In genomic region chr9:37028425-37029031, GRCh38 we compare ENCODE assay signal across 15 cellular contexts. TPM values are rescaled to one million over a fixed set of nuclear protein-coding genes. Genes with fewer than 3 reads are reported as not detected.
DNase-seq lines count a peak whose midpoint lies in the region; ATAC-seq, FAIRE-seq and TF ChIP-seq lines count a peak whose summit lies in the region.
"Had no signal": no experiment of that assay in that cellular context is flagged by ENCODE, and none has a peak within 500 bp of the region (broad histone marks: within the 10 kb centered on the region; RNA-seq: fewer than 3 reads in every experiment).

No MANE protein-coding gene starts in this region.

- H3K4me2 ChIP-seq in A549 (peak overlapping the region; percentile 96; the same call in 2 of the 3 replicates), SU-DHL-6 (ENCODE audit: low read depth, low read length, poor library complexity, severe bottlenecking) (peak overlapping the region; percentile 84)

- TF ChIP-seq POLR2A in A549 (IDR thresholded peaks at IDR 0.05; ENCODE audit: low read length) (no peak), GM12892 (IDR thresholded peaks at IDR 0.05; ENCODE audit: low read depth, low read length) (no peak; the same call in 1 of the 2 replicates)

- ATAC-seq in A549 (no peak), HG02588 (IDR thresholded peaks at IDR 0.05; ENCODE audit: unreplicated experiment) (no peak), GM19035 (IDR thresholded peaks at IDR 0.05; ENCODE audit: unreplicated experiment) (no peak)

- H3K4me3 ChIP-seq in A549 = no peak overlapping the region; the same call in 2 of the 3 replicates
- H3K4me3 ChIP-seq in SU-DHL-6 (ENCODE audit: insufficient read depth, low read length, poor library complexity, severe bottlenecking) = peak overlapping the region; percentile 69
- H3K4me3 ChIP-seq in iPS-20b (ENCODE audit: low read length) = 0 out of 2 replicates have a peak overlapping the region, but pooled peaks have one; percentile 60

- DNase-seq in A549 (ENCODE audit: low read depth in 1 of 2, low spot score in 1 of 2) (no peak), GM12892 (ENCODE audit: insufficient read length) (no peak), NCI-H2196 treated with DMSO at 0.1 percent for 48 hours (lab: John Stamatoyannopoulos, UW; ENCODE audit: unreplicated experiment) (no peak), DMS 273 (lab: John Stamatoyannopoulos, UW; ENCODE audit: unreplicated experiment) (no peak)
- DNase-seq: activated CD4-positive, CD25-positive, alpha-beta regulatory T cell; activated T-cell treated with anti-CD3 and anti-CD28 coated beads for 4 hours; amniotic stem cell; erythroblast; left ventricle myocardium superior had no signal

- no peak overlapping the region for H3K27ac ChIP-seq in A549
- peak overlapping the region; percentile 92 for H3K27ac ChIP-seq in SU-DHL-6 (ENCODE audit: low read depth, low read length)
- no peak overlapping the region for H3K27ac ChIP-seq in iPS-20b (ENCODE audit: low read length)
- H3K27ac ChIP-seq: neutrophil had no signal

- H3K9me2 ChIP-seq in SU-DHL-6 (replicated peaks; ENCODE audit: insufficient read depth, low read length) = no peaks in the 10 kb centered on the region

- no peaks in the 10 kb centered on the region for H3K9me3 ChIP-seq in A549
- H3K9me3 ChIP-seq in SU-DHL-6 (ENCODE audit: insufficient read depth, low read length) = no peaks in the 10 kb centered on the region
- H3K9me3 ChIP-seq in iPS-20b (ENCODE audit: insufficient read depth, low read depth, low read length) = peaks cover 5% of the 10 kb centered on the region; the same call in 1 of the 2 replicates
- H3K9me3 ChIP-seq: neutrophil had no signal

- no peak for TF ChIP-seq RAD21 in A549 (conservative IDR thresholded peaks at IDR 0.05 in 1 of 2, IDR thresholded peaks at IDR 0.05 in 1 of 2)

- 85% methylated on average over 21 of the region's 21 CpGs for WGBS in A549 (ENCODE audit: missing lambda C conversion rate)

- POLR2A ChIA-PET in A549 (lab: Yijun Ruan, JAX) = no interaction called here

- CTCF ChIA-PET in A549 (lab: Yijun Ruan, JAX) = interaction anchor here (2.6 kb wide), 1 partner anchor 155 kb away, joined by 8 read pairs; no protein-coding TSS in a partner anchor

- TF ChIP-seq CTCF in A549 (IDR thresholded peaks at IDR 0.05) = no peak
- no peak for TF ChIP-seq CTCF in SU-DHL-6 (IDR thresholded peaks at IDR 0.05; ENCODE audit: insufficient read depth, low read length, poor library complexity, severe bottlenecking)

- H4K20me1 ChIP-seq in SU-DHL-6 (ENCODE audit: low read depth, low read length) = no peaks in the 10 kb centered on the region; the same call in 1 of the 2 replicates

- no peak overlapping the region for H2AFZ ChIP-seq in SU-DHL-6 (ENCODE audit: low read depth, low read length, severe bottlenecking)

- H3F3A ChIP-seq in SU-DHL-6 (ENCODE audit: insufficient read depth) = peaks cover 46% of the 10 kb centered on the region

- FAIRE-seq in A549 (lab: Jason Lieb, UNC) (no peak), GM12892 (lab: Jason Lieb, UNC) (peak; percentile 81)
- FAIRE-seq: colon had no signal

- H3K79me2 ChIP-seq in SU-DHL-6 (ENCODE audit: insufficient read depth, low read length) = peaks cover 92% of the 10 kb centered on the region

- H3K36me3 ChIP-seq in SU-DHL-6 (ENCODE audit: low read length) (no peaks in the 10 kb centered on the region; the same call in 1 of the 2 replicates), iPS-20b (ENCODE audit: insufficient read depth, low read depth, low read length) (no peaks in the 10 kb centered on the region)
- H3K36me3 ChIP-seq: neutrophil had no signal

- TF ChIP-seq EP300 in A549 (IDR thresholded peaks at IDR 0.05) = no peak

- H3K27me3 ChIP-seq in SU-DHL-6 (ENCODE audit: low read length) (no peaks in the 10 kb centered on the region), iPS-20b (ENCODE audit: insufficient read depth, low read length) (peaks cover 98% of the 10 kb centered on the region)

- H3K4me1 ChIP-seq in A549 (peaks cover 22% of the 10 kb centered on the region), iPS-20b (ENCODE audit: insufficient read depth, low read length) (peaks cover 13% of the 10 kb centered on the region; the same call in 1 of the 2 replicates)

- H3K9ac ChIP-seq in SU-DHL-6 (ENCODE audit: low read length) (peak overlapping the region; percentile 80), iPS-20b (ENCODE audit: low read depth, low read length) (no peak overlapping the region)

TF ChIP-seq in A549, 52 proteins besides CTCF, POLR2A, EP300 and RAD21:
- TF ChIP-seq, protein P1, sequence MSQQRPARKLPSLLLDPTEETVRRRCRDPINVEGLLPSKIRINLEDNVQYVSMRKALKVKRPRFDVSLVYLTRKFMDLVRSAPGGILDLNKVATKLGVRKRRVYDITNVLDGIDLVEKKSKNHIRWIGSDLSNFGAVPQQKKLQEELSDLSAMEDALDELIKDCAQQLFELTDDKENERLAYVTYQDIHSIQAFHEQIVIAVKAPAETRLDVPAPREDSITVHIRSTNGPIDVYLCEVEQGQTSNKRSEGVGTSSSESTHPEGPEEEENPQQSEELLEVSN (IDR thresholded peaks at IDR 0.05; ENCODE audit: borderline replicate concordance, low read depth) = no peak
- no peak for TF ChIP-seq ZNF302 (CRISPR knock-in tag; IDR thresholded peaks at IDR 0.05)
- TF ChIP-seq FOSB (CRISPR knock-in tag; IDR thresholded peaks at IDR 0.05) = no peak
- no peak for TF ChIP-seq FOXS1 (CRISPR knock-in tag; IDR thresholded peaks at IDR 0.05)

RNA-seq across cellular contexts. Expression of gene PAX5, which starts 5.5 kb away (rescaled TPM):
- polyA plus RNA-seq in A549 (2011; rRNA removed) (not detected in 2 replicates), A549 (2017; fragmentation: RNase III; extraction: RNeasy Plus Mini Kit Qiagen cat#74134 plus additional on column Dnase treatment) (not detected in 3 replicates)
- polyA plus RNA-seq in A549 (2012; cell fraction: cytosol; rRNA removed) = 0.01 TPM in 1 of 2 replicates, not detected in the other
- polyA plus RNA-seq in A549 (2012; cell fraction: nucleus; rRNA removed) = 0.01 TPM in 1 of 2 replicates, not detected in the other
- not detected in 2 replicates for polyA minus RNA-seq in A549 (2011; rRNA and poly(A)+ RNA removed)
- polyA plus RNA-seq in GM12892 (2012; ENCODE audit: missing spikeins) = 33.5 TPM
